1 cellular context compared by ENCODE assay signal in the genomic region with DNA sequence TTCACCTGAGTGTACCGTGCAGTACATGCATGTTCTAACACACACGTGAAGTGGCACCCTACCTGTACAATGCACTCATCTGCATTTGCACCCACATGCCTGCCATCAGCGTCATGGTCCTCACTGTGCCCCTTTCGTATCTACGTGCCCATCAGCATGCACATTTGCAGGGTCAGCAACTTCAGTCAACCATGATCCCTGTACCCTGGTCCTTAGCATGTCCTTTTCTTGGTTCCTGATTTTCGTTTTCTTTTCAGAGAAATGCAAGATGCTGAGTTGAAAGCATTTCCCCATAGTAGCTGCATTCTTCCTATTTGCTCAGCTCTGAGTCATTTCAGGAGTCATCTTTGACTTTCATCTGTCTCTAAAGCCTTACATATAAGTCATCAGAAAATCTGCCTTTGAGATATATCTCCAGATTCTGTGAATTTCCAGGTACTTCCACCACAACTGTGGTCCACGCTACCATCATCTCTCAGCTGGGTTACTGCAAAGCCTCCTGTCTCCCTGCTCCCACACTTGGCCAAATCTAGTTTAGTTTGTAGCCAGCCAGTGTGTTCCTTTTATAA.
TF ChIP-seq lines count a peak whose summit lies in the region.

No MANE protein-coding gene starts in this region.

TF ChIP-seq in GM12878, 131 proteins besides CTCF, POLR2A, EP300 and RAD21 (continued from another document):
- TF ChIP-seq NFIC (IDR thresholded peaks at IDR 0.05; ENCODE audit: low read depth, low read length) (peak; percentile 79), RAD51 (IDR thresholded peaks at IDR 0.05) (no peak), DPF2 (IDR thresholded peaks at IDR 0.05) (peak; percentile 77), PAX5 (IDR thresholded peaks at IDR 0.05; ENCODE audit: borderline replicate concordance, low read depth, low read length) (peak; percentile 55; the same call in 1 of the 2 replicates), SPI1 (IDR thresholded peaks at IDR 0.05; ENCODE audit: borderline replicate concordance, insufficient read depth, low read depth, low read length) (peak; percentile 49; the same call in 1 of the 2 replicates), IKZF2 (IDR thresholded peaks at IDR 0.05) (peak; percentile 74 to 90), FOXM1 (IDR thresholded peaks at IDR 0.05; ENCODE audit: low read depth, low read length) (peak; percentile 49; the same call in 1 of the 2 replicates), NBN (IDR thresholded peaks at IDR 0.05) (0 out of 2 replicates have a peak, but pooled peaks have one; percentile 60), CUX1 (IDR thresholded peaks at IDR 0.05; ENCODE audit: insufficient replicate concordance, low read depth, low read length) (no peak), MTA2 (IDR thresholded peaks at IDR 0.05; ENCODE audit: low read depth) (peak; percentile 63; the same call in 1 of the 2 replicates), POLR2AphosphoS2 (IDR thresholded peaks at IDR 0.05; ENCODE audit: low read depth, low read length) (no peak), HDAC2 (IDR thresholded peaks at IDR 0.05) (no peak), ATF7 (IDR thresholded peaks at IDR 0.05; ENCODE audit: low read depth) (peak; percentile 48; the same call in 1 of the 2 replicates), SMARCA5 (IDR thresholded peaks at IDR 0.05) (peak; percentile 75), CBX5 (IDR thresholded peaks at IDR 0.05; ENCODE audit: low read depth) (0 out of 2 replicates have a peak, but pooled peaks have one; percentile 57), IRF4 (IDR thresholded peaks at IDR 0.05; ENCODE audit: low read depth, low read length) (peak; percentile 97), RB1 (IDR thresholded peaks at IDR 0.05; ENCODE audit: borderline replicate concordance) (0 out of 2 replicates have a peak, but pooled peaks have one; percentile 19), IKZF1 (conservative IDR thresholded peaks at IDR 0.05) (peak; percentile 70), JUNB (IDR thresholded peaks at IDR 0.05) (peak; percentile 97), MEF2A (IDR thresholded peaks at IDR 0.05; ENCODE audit: insufficient read depth, low read depth, low read length) (peak; percentile 37; the same call in 1 of the 2 replicates), NR2F1 (conservative IDR thresholded peaks at IDR 0.05) (peak; percentile 89)
- TF ChIP-seq, protein P1, sequence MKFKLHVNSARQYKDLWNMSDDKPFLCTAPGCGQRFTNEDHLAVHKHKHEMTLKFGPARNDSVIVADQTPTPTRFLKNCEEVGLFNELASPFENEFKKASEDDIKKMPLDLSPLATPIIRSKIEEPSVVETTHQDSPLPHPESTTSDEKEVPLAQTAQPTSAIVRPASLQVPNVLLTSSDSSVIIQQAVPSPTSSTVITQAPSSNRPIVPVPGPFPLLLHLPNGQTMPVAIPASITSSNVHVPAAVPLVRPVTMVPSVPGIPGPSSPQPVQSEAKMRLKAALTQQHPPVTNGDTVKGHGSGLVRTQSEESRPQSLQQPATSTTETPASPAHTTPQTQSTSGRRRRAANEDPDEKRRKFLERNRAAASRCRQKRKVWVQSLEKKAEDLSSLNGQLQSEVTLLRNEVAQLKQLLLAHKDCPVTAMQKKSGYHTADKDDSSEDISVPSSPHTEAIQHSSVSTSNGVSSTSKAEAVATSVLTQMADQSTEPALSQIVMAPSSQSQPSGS (IDR thresholded peaks at IDR 0.05; ENCODE audit: low read length) = peak; percentile 83
- TF ChIP-seq, protein P2, sequence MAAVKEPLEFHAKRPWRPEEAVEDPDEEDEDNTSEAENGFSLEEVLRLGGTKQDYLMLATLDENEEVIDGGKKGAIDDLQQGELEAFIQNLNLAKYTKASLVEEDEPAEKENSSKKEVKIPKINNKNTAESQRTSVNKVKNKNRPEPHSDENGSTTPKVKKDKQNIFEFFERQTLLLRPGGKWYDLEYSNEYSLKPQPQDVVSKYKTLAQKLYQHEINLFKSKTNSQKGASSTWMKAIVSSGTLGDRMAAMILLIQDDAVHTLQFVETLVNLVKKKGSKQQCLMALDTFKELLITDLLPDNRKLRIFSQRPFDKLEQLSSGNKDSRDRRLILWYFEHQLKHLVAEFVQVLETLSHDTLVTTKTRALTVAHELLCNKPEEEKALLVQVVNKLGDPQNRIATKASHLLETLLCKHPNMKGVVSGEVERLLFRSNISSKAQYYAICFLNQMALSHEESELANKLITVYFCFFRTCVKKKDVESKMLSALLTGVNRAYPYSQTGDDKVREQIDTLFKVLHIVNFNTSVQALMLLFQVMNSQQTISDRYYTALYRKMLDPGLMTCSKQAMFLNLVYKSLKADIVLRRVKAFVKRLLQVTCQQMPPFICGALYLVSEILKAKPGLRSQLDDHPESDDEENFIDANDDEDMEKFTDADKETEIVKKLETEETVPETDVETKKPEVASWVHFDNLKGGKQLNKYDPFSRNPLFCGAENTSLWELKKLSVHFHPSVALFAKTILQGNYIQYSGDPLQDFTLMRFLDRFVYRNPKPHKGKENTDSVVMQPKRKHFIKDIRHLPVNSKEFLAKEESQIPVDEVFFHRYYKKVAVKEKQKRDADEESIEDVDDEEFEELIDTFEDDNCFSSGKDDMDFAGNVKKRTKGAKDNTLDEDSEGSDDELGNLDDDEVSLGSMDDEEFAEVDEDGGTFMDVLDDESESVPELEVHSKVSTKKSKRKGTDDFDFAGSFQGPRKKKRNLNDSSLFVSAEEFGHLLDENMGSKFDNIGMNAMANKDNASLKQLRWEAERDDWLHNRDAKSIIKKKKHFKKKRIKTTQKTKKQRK (IDR thresholded peaks at IDR 0.05; ENCODE audit: low read depth, low read length) = no peak
- TF ChIP-seq, protein P3, sequence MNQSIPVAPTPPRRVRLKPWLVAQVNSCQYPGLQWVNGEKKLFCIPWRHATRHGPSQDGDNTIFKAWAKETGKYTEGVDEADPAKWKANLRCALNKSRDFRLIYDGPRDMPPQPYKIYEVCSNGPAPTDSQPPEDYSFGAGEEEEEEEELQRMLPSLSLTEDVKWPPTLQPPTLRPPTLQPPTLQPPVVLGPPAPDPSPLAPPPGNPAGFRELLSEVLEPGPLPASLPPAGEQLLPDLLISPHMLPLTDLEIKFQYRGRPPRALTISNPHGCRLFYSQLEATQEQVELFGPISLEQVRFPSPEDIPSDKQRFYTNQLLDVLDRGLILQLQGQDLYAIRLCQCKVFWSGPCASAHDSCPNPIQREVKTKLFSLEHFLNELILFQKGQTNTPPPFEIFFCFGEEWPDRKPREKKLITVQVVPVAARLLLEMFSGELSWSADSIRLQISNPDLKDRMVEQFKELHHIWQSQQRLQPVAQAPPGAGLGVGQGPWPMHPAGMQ (IDR thresholded peaks at IDR 0.05; ENCODE audit: borderline replicate concordance) = no peak
